8 cellular contexts compared by ENCODE assay signal in genomic region chr7:128104109-128104742, GRCh38.
DNase-seq lines count a peak whose midpoint lies in the region; ATAC-seq and TF ChIP-seq lines count a peak whose summit lies in the region.

No MANE protein-coding gene starts in this region.

- intact Hi-C loops in left ventricle myocardium inferior (cut with micrococcal nuclease), result no loop called here

- TF ChIP-seq CTCF in HFF-Myc (IDR thresholded peaks at IDR 0.05; ENCODE audit: low read depth, low read length, missing control alignments) (no peak), left ventricle myocardium inferior (IDR thresholded peaks at IDR 0.05; ENCODE audit: borderline replicate concordance) (no peak)

- ATAC-seq in HG02870 (IDR thresholded peaks at IDR 0.05; ENCODE audit: unreplicated experiment) (no peak), GM21737 (IDR thresholded peaks at IDR 0.05; ENCODE audit: unreplicated experiment) (no peak), HG03460 (IDR thresholded peaks at IDR 0.05; ENCODE audit: unreplicated experiment) (no peak)

- H3K4me1 ChIP-seq in left ventricle myocardium inferior, result peaks cover 14% of the 10 kb centered on the region

- H3K27me3 ChIP-seq in left ventricle myocardium inferior (ENCODE audit: low read depth), result peaks cover 64% of the 10 kb centered on the region

- DNase-seq in ELF-1 (ENCODE audit: low read depth, low spot score) (peak; percentile 32), HFF-Myc (ENCODE audit: extremely low read depth, low read depth) (no peak), left ventricle myocardium inferior (peak; percentile 26)
- peak; percentile 25 for DNase-seq in activated CD8-positive, alpha-beta memory T cell treated with anti-CD3 and anti-CD28 coated beads, Interleukin-2, amount 50 U/mL, for 4 hours

- no peaks in the 10 kb centered on the region for H3K9me3 ChIP-seq in left ventricle myocardium inferior (replicated peaks)

- H3K27ac ChIP-seq in left ventricle myocardium inferior (replicated peaks) (peak overlapping the region; percentile 6), skin epidermis (peak overlapping the region in 5 of 21 experiments; percentile 3 to 46 (median 27))

- no peaks in the 10 kb centered on the region for H3K36me3 ChIP-seq in left ventricle myocardium inferior

- H3K4me3 ChIP-seq in HFF-Myc (replicated peaks; ENCODE audit: low read depth, low read length) (peak overlapping the region; percentile 15; the same call in 1 of the 2 replicates), left ventricle myocardium inferior (peak overlapping the region; percentile 61), skin epidermis (peak overlapping the region; percentile 12 to 38 (median 27))
